ENCODE assay signal across 9 cellular contexts in genomic region chr17:6701719-6702118, GRCh38. TPM values are rescaled to one million over a fixed set of nuclear protein-coding genes. Genes with fewer than 3 reads are reported as not detected.
DNase-seq lines count a peak whose midpoint lies in the region; ATAC-seq, FAIRE-seq and TF ChIP-seq lines count a peak whose summit lies in the region.
"Had no signal": no experiment of that assay in that cellular context is flagged by ENCODE, and none has a peak within 500 bp of the region (broad histone marks: within the 10 kb centered on the region; RNA-seq: fewer than 3 reads in every experiment).

No MANE protein-coding gene starts in this region.

- TF ChIP-seq EP300 in HepG2 (IDR thresholded peaks at IDR 0.05; ENCODE audit: low read depth in 2 of 2, low read length in 2 of 2) (no peak), HepG2 (CRISPR knock-in tag; IDR thresholded peaks at IDR 0.05; ENCODE audit: borderline replicate concordance) (no peak)

- H4K20me1 ChIP-seq in BLaER1 (no peaks in the 10 kb centered on the region), HepG2 (ENCODE audit: insufficient read depth, low read length) (no peaks in the 10 kb centered on the region)

- H3K9me3 ChIP-seq in BLaER1 (no peaks in the 10 kb centered on the region), HepG2 (ENCODE audit: low read length) (no peaks in the 10 kb centered on the region)
- H3K9me3 ChIP-seq: adrenal gland had no signal

- no peak for TF ChIP-seq POLR2A in HepG2 (IDR thresholded peaks at IDR 0.05; ENCODE audit: insufficient read depth in 1 of 2, low read depth in 2 of 2, low read length in 2 of 2)

- intact Hi-C loops in HepG2 (cut with micrococcal nuclease; ENCODE audit: unreplicated experiment), result loop anchor here (2.0 kb wide), 1 partner anchor 19 kb away; no protein-coding TSS in a partner anchor

- H3K4me2 ChIP-seq in BLaER1 (peak overlapping the region; percentile 36; the same call in 1 of the 2 replicates), HepG2 (ENCODE audit: low read depth, low read length) (peak overlapping the region; percentile 70)

- peak; percentile 22 for DNase-seq in HT1080 (ENCODE audit: low read depth)
- peak; percentile 33 for DNase-seq in activated CD8-positive, alpha-beta memory T cell treated with anti-CD3 and anti-CD28 coated beads, Interleukin-2, amount 50 U/mL, for 4 hours
- peak; percentile 61 for DNase-seq in HepG2 (ENCODE audit: low spot score)
- no peak for DNase-seq in anterior cingulate cortex (lab: John Stamatoyannopoulos, UW)
- no peak for DNase-seq in G401 (ENCODE audit: low spot score)
- DNase-seq in HPDE6-E6E7 (ENCODE audit: extremely low spot score), result no peak

- H3K27me3 ChIP-seq in BLaER1 (no peaks in the 10 kb centered on the region), HepG2 (ENCODE audit: control insufficient read depth in 1 of 2, insufficient read depth in 2 of 2, low read length in 2 of 2) (no peaks in the 10 kb centered on the region)
- H3K27me3 ChIP-seq: adrenal gland had no signal

- no peak overlapping the region for H3K4me3 ChIP-seq in BLaER1
- H3K4me3 ChIP-seq in HepG2 (replicated peaks in 1 of 3; ENCODE audit: insufficient read depth in 1 of 3, low read depth in 2 of 3, low read length in 3 of 3), result peak overlapping the region in 1 of 3 experiments; percentile 41; a peak in 1 of 6 replicates
- H3K4me3 ChIP-seq: adrenal gland had no signal

- H3K27ac ChIP-seq in BLaER1, result no peak overlapping the region
- peak overlapping the region; percentile 97 for H3K27ac ChIP-seq in HepG2 (ENCODE audit: extremely low read length, insufficient read depth, low read length)
- H3K27ac ChIP-seq: adrenal gland had no signal

- H2AFZ ChIP-seq in HepG2 (ENCODE audit: low read length), result no peak overlapping the region

- H3K79me2 ChIP-seq in HepG2 (ENCODE audit: insufficient read depth, low read length), result peaks cover 2% of the 10 kb centered on the region

- peak; percentile 46; the same call in 1 of the 2 replicates for TF ChIP-seq RAD21 in HepG2 (CRISPR knock-in tag; IDR thresholded peaks at IDR 0.05)

- H3K36me3 ChIP-seq in BLaER1, result no peaks in the 10 kb centered on the region
- H3K36me3 ChIP-seq in HepG2 (replicated peaks in 1 of 2; ENCODE audit: control insufficient read depth in 1 of 2, insufficient read depth in 2 of 2, low read length in 2 of 2), result peaks cover 28 to 33% of the 10 kb centered on the region in 2 experiments
- H3K36me3 ChIP-seq: adrenal gland had no signal

- BruUV-seq in HepG2 (replicated peaks; lab: Mats Ljungman, UMichigan), result no TSS peak

- H3K9ac ChIP-seq in BLaER1, result no peak overlapping the region
- H3K9ac ChIP-seq in HepG2 (ENCODE audit: insufficient read depth, low read depth, low read length), result peak overlapping the region; percentile 68; the same call in 1 of the 2 replicates

- CTCF ChIA-PET in HepG2 (lab: Yijun Ruan, JAX; ENCODE audit: low intra/inter-chr PET ratio, low total read pairs), result interaction anchor here (1.2 to 2.9 kb wide), 2 partner anchors 12 to 36 kb away, joined by 3 to 14 read pairs; partner anchors contain the start of gene SLC13A5

- in situ Hi-C loops in HepG2 (cut with HindIII; ENCODE audit: extremely low pct_ligation_motif_present, low pct_unique_long_range_greater_than_20kb), result no loop called here
- in situ Hi-C loops in G401 (cut with HindIII; ENCODE audit: low sequenced_read_pairs), result no loop called here

- 77% methylated on average over 2 of the region's 11 CpGs for WGBS in HepG2 (ENCODE audit: low lambda C conversion rate)

- ATAC-seq in HepG2 (peak; percentile 29), HG03095 (IDR thresholded peaks at IDR 0.05; ENCODE audit: unreplicated experiment) (no peak)

- POLR2A ChIA-PET in HepG2 (lab: Yijun Ruan, JAX), result interaction anchor here (1.3 to 11.0 kb wide), 12 partner anchors 10 to 413 kb away, joined by 3 to 419 read pairs (median 8); partner anchors contain the start of genes ASGR2, SLC13A5 and SLC16A13

- H3K4me1 ChIP-seq in BLaER1 (0 out of 2 replicates have a peak, but pooled peaks cover 6% of the 10 kb centered on the region), HepG2 (ENCODE audit: insufficient read depth, low read length) (peaks cover 87% of the 10 kb centered on the region)
- H3K4me1 ChIP-seq: adrenal gland had no signal

- TF ChIP-seq CTCF in HepG2 (CRISPR knock-in tag; IDR thresholded peaks at IDR 0.05), result peak; percentile 64

- peak; percentile 72 for FAIRE-seq in HepG2 (lab: Jason Lieb, UNC)

RNA-seq across cellular contexts. Expression of gene SLC13A5, which starts 11.4 kb away (rescaled TPM):
- not detected in 2 replicates for total RNA-seq in HT1080 (2014; rRNA removed; shearing (Covaris generic))
- not detected in 2 replicates for polyA plus RNA-seq in HT1080 (2015; cell fraction: cytosol; rRNA removed)
- not detected in 2 replicates for polyA plus RNA-seq in HT1080 (2015; cell fraction: nucleus; rRNA removed)
- total RNA-seq in HepG2 (2016; rRNA removed; fragmentation: Illumina TruSeq; extraction: Trizol), result 24.4 and 42.8 TPM in 2 replicates
- total RNA-seq in HepG2 (2016; cell fraction: cytosol; rRNA removed; fragmentation: Illumina TruSeq; extraction: Trizol; ENCODE audit: low read depth), result 6.1 and 8.5 TPM in 2 replicates
- 24.1 and 44.5 TPM in 2 replicates for total RNA-seq in HepG2 (2016; cell fraction: insoluble cytoplasmic fraction; rRNA removed; fragmentation: Illumina TruSeq; extraction: Trizol)
- 21.2 and 24.0 TPM in 2 replicates for total RNA-seq in HepG2 (2016; cell fraction: membrane; rRNA removed; fragmentation: Illumina TruSeq; extraction: Trizol)
- total RNA-seq in HepG2 (2016; cell fraction: nucleus; rRNA removed; fragmentation: Illumina TruSeq; extraction: Trizol), result 74.8 and 81.7 TPM in 2 replicates
- polyA plus RNA-seq in HepG2 (2011; rRNA removed), result 310 and 460 TPM in 2 replicates
- 141 and 152 TPM in 2 replicates for polyA plus RNA-seq in HepG2 (2011; cell fraction: cytosol; rRNA removed)
- polyA plus RNA-seq in HepG2 (2011; cell fraction: nucleus; rRNA removed), result 496 and 544 TPM in 2 replicates
- polyA plus RNA-seq in HepG2 (2012), result 253 and 287 TPM in 2 replicates
- 11.4 and 13.1 TPM in 2 replicates for polyA plus RNA-seq in HepG2 (2016; cell fraction: cytosol; fragmentation: Illumina TruSeq; extraction: Trizol; ENCODE audit: low read depth)
- 42.4 and 50.4 TPM in 2 replicates for polyA plus RNA-seq in HepG2 (2016; cell fraction: insoluble cytoplasmic fraction; fragmentation: Illumina TruSeq; extraction: Trizol; ENCODE audit: low read depth)
- polyA plus RNA-seq in HepG2 (2016; cell fraction: membrane; fragmentation: Illumina TruSeq; extraction: Trizol; ENCODE audit: low read depth), result 28.2 and 31.8 TPM in 2 replicates
- polyA plus RNA-seq in HepG2 (2016; cell fraction: nucleus; fragmentation: Illumina TruSeq; extraction: Trizol; ENCODE audit: insufficient read depth, low read depth), result 169 and 186 TPM in 2 replicates
- 0.40 and 2,799 TPM in 2 replicates for polyA minus RNA-seq in HepG2 (2011; rRNA and poly(A)+ RNA removed; ENCODE audit: low replicate concordance)
- polyA minus RNA-seq in HepG2 (2011; cell fraction: cytosol; rRNA and poly(A)+ RNA removed), result 352 and 410 TPM in 2 replicates
- 342 and 399 TPM in 2 replicates for polyA minus RNA-seq in HepG2 (2011; cell fraction: nucleus; rRNA and poly(A)+ RNA removed)
- total RNA-seq in G401 (2014; rRNA removed; shearing (Covaris generic)), result not detected in 2 replicates

RNA-seq across cellular contexts. Expression of gene C17orf100, which starts 50.2 kb away (rescaled TPM):
- 0.23 and 0.31 TPM in 2 replicates for total RNA-seq in HT1080 (2014; rRNA removed; shearing (Covaris generic))
- polyA plus RNA-seq in HT1080 (2015; cell fraction: cytosol; rRNA removed), result 4.0 and 5.4 TPM in 2 replicates
- 1.6 and 2.2 TPM in 2 replicates for polyA plus RNA-seq in HT1080 (2015; cell fraction: nucleus; rRNA removed)
- 3.6 and 4.1 TPM in 2 replicates for total RNA-seq in HepG2 (2016; rRNA removed; fragmentation: Illumina TruSeq; extraction: Trizol)
- 2.2 and 2.4 TPM in 2 replicates for total RNA-seq in HepG2 (2016; cell fraction: cytosol; rRNA removed; fragmentation: Illumina TruSeq; extraction: Trizol; ENCODE audit: low read depth)
- total RNA-seq in HepG2 (2016; cell fraction: insoluble cytoplasmic fraction; rRNA removed; fragmentation: Illumina TruSeq; extraction: Trizol), result 3.2 and 4.7 TPM in 2 replicates
- total RNA-seq in HepG2 (2016; cell fraction: membrane; rRNA removed; fragmentation: Illumina TruSeq; extraction: Trizol), result 6.2 and 6.9 TPM in 2 replicates
- 3.8 and 4.0 TPM in 2 replicates for total RNA-seq in HepG2 (2016; cell fraction: nucleus; rRNA removed; fragmentation: Illumina TruSeq; extraction: Trizol)
- 8.7 and 10.1 TPM in 2 replicates for polyA plus RNA-seq in HepG2 (2011; rRNA removed)
- polyA plus RNA-seq in HepG2 (2011; cell fraction: cytosol; rRNA removed), result 10.2 and 10.7 TPM in 2 replicates
- 9.3 and 9.9 TPM in 2 replicates for polyA plus RNA-seq in HepG2 (2011; cell fraction: nucleus; rRNA removed)
- polyA plus RNA-seq in HepG2 (2012), result 12.3 and 32.8 TPM in 2 replicates
- 7.2 and 9.4 TPM in 2 replicates for polyA plus RNA-seq in HepG2 (2016; cell fraction: cytosol; fragmentation: Illumina TruSeq; extraction: Trizol; ENCODE audit: low read depth)
- 13.1 and 13.3 TPM in 2 replicates for polyA plus RNA-seq in HepG2 (2016; cell fraction: insoluble cytoplasmic fraction; fragmentation: Illumina TruSeq; extraction: Trizol; ENCODE audit: low read depth)
- 15.0 and 15.5 TPM in 2 replicates for polyA plus RNA-seq in HepG2 (2016; cell fraction: membrane; fragmentation: Illumina TruSeq; extraction: Trizol; ENCODE audit: low read depth)
- 9.5 and 9.7 TPM in 2 replicates for polyA plus RNA-seq in HepG2 (2016; cell fraction: nucleus; fragmentation: Illumina TruSeq; extraction: Trizol; ENCODE audit: insufficient read depth, low read depth)
- 1.0 and 10.4 TPM in 2 replicates for polyA minus RNA-seq in HepG2 (2011; rRNA and poly(A)+ RNA removed; ENCODE audit: low replicate concordance)
- 6.8 and 7.9 TPM in 2 replicates for polyA minus RNA-seq in HepG2 (2011; cell fraction: cytosol; rRNA and poly(A)+ RNA removed)
- polyA minus RNA-seq in HepG2 (2011; cell fraction: nucleus; rRNA and poly(A)+ RNA removed), result 11.7 and 13.4 TPM in 2 replicates
- total RNA-seq in G401 (2014; rRNA removed; shearing (Covaris generic)), result 2.5 and 2.8 TPM in 2 replicates

RNA-seq across cellular contexts. Expression of gene MED31, which starts 50.3 kb away (rescaled TPM):
- total RNA-seq in HT1080 (2014; rRNA removed; shearing (Covaris generic)), result 37.8 and 48.5 TPM in 2 replicates
- 13.9 and 16.0 TPM in 2 replicates for polyA plus RNA-seq in HT1080 (2015; cell fraction: cytosol; rRNA removed)
- polyA plus RNA-seq in HT1080 (2015; cell fraction: nucleus; rRNA removed), result 14.5 and 18.6 TPM in 2 replicates
- 20.9 and 25.0 TPM in 2 replicates for total RNA-seq in HepG2 (2016; rRNA removed; fragmentation: Illumina TruSeq; extraction: Trizol)
- total RNA-seq in HepG2 (2016; cell fraction: cytosol; rRNA removed; fragmentation: Illumina TruSeq; extraction: Trizol; ENCODE audit: low read depth), result 15.0 and 15.3 TPM in 2 replicates
- 21.7 and 30.3 TPM in 2 replicates for total RNA-seq in HepG2 (2016; cell fraction: insoluble cytoplasmic fraction; rRNA removed; fragmentation: Illumina TruSeq; extraction: Trizol)
- 13.3 and 13.7 TPM in 2 replicates for total RNA-seq in HepG2 (2016; cell fraction: membrane; rRNA removed; fragmentation: Illumina TruSeq; extraction: Trizol)
- 13.4 and 18.3 TPM in 2 replicates for total RNA-seq in HepG2 (2016; cell fraction: nucleus; rRNA removed; fragmentation: Illumina TruSeq; extraction: Trizol)
- polyA plus RNA-seq in HepG2 (2011; rRNA removed), result 14.2 and 19.0 TPM in 2 replicates
- polyA plus RNA-seq in HepG2 (2011; cell fraction: cytosol; rRNA removed), result 5.0 and 8.9 TPM in 2 replicates
- 4.0 and 7.0 TPM in 2 replicates for polyA plus RNA-seq in HepG2 (2011; cell fraction: nucleus; rRNA removed)
- polyA plus RNA-seq in HepG2 (2012), result 12.4 and 13.1 TPM in 2 replicates
- polyA plus RNA-seq in HepG2 (2016; cell fraction: cytosol; fragmentation: Illumina TruSeq; extraction: Trizol; ENCODE audit: low read depth), result 7.9 and 10.0 TPM in 2 replicates
- polyA plus RNA-seq in HepG2 (2016; cell fraction: insoluble cytoplasmic fraction; fragmentation: Illumina TruSeq; extraction: Trizol; ENCODE audit: low read depth), result 27.3 and 32.8 TPM in 2 replicates
- polyA plus RNA-seq in HepG2 (2016; cell fraction: membrane; fragmentation: Illumina TruSeq; extraction: Trizol; ENCODE audit: low read depth), result 9.6 and 13.7 TPM in 2 replicates
- polyA plus RNA-seq in HepG2 (2016; cell fraction: nucleus; fragmentation: Illumina TruSeq; extraction: Trizol; ENCODE audit: insufficient read depth, low read depth), result 20.1 and 21.9 TPM in 2 replicates
- polyA minus RNA-seq in HepG2 (2011; rRNA and poly(A)+ RNA removed; ENCODE audit: low replicate concordance), result 1.9 and 7.5 TPM in 2 replicates
- 2.8 and 3.5 TPM in 2 replicates for polyA minus RNA-seq in HepG2 (2011; cell fraction: cytosol; rRNA and poly(A)+ RNA removed)
- 21.2 and 22.8 TPM in 2 replicates for polyA minus RNA-seq in HepG2 (2011; cell fraction: nucleus; rRNA and poly(A)+ RNA removed)
- 16.4 and 27.2 TPM in 2 replicates for total RNA-seq in G401 (2014; rRNA removed; shearing (Covaris generic))

RNA-seq across cellular contexts. Expression of gene XAF1, which starts 54.1 kb away (rescaled TPM):
- not detected in 2 replicates for total RNA-seq in HT1080 (2014; rRNA removed; shearing (Covaris generic))
- polyA plus RNA-seq in HT1080 (2015; cell fraction: cytosol; rRNA removed), result 0.10 and 0.29 TPM in 2 replicates
- polyA plus RNA-seq in HT1080 (2015; cell fraction: nucleus; rRNA removed), result 1.1 and 1.2 TPM in 2 replicates
- total RNA-seq in HepG2 (2016; rRNA removed; fragmentation: Illumina TruSeq; extraction: Trizol), result 1.7 and 2.4 TPM in 2 replicates
- 0.81 and 0.97 TPM in 2 replicates for total RNA-seq in HepG2 (2016; cell fraction: cytosol; rRNA removed; fragmentation: Illumina TruSeq; extraction: Trizol; ENCODE audit: low read depth)
- 1.7 and 2.1 TPM in 2 replicates for total RNA-seq in HepG2 (2016; cell fraction: insoluble cytoplasmic fraction; rRNA removed; fragmentation: Illumina TruSeq; extraction: Trizol)
- total RNA-seq in HepG2 (2016; cell fraction: membrane; rRNA removed; fragmentation: Illumina TruSeq; extraction: Trizol), result 1.1 and 1.3 TPM in 2 replicates
- total RNA-seq in HepG2 (2016; cell fraction: nucleus; rRNA removed; fragmentation: Illumina TruSeq; extraction: Trizol), result 2.1 and 3.7 TPM in 2 replicates
- polyA plus RNA-seq in HepG2 (2011; rRNA removed), result 1.2 and 1.6 TPM in 2 replicates
- polyA plus RNA-seq in HepG2 (2011; cell fraction: cytosol; rRNA removed), result 0.74 and 2.0 TPM in 2 replicates
- 4.3 and 11.1 TPM in 2 replicates for polyA plus RNA-seq in HepG2 (2011; cell fraction: nucleus; rRNA removed)
- polyA plus RNA-seq in HepG2 (2012), result 3.1 and 3.3 TPM in 2 replicates
- polyA plus RNA-seq in HepG2 (2016; cell fraction: cytosol; fragmentation: Illumina TruSeq; extraction: Trizol; ENCODE audit: low read depth), result 0.15 and 0.25 TPM in 2 replicates
- polyA plus RNA-seq in HepG2 (2016; cell fraction: insoluble cytoplasmic fraction; fragmentation: Illumina TruSeq; extraction: Trizol; ENCODE audit: low read depth), result 2.3 and 3.4 TPM in 2 replicates
- 0.66 and 0.71 TPM in 2 replicates for polyA plus RNA-seq in HepG2 (2016; cell fraction: membrane; fragmentation: Illumina TruSeq; extraction: Trizol; ENCODE audit: low read depth)
- polyA plus RNA-seq in HepG2 (2016; cell fraction: nucleus; fragmentation: Illumina TruSeq; extraction: Trizol; ENCODE audit: insufficient read depth, low read depth), result 6.3 and 9.1 TPM in 2 replicates
- 2.2 TPM in 1 of 2 replicates, not detected in the other for polyA minus RNA-seq in HepG2 (2011; rRNA and poly(A)+ RNA removed; ENCODE audit: low replicate concordance)
- polyA minus RNA-seq in HepG2 (2011; cell fraction: cytosol; rRNA and poly(A)+ RNA removed), result 0.79 and 2.2 TPM in 2 replicates
- polyA minus RNA-seq in HepG2 (2011; cell fraction: nucleus; rRNA and poly(A)+ RNA removed), result 6.2 and 14.3 TPM in 2 replicates
- total RNA-seq in G401 (2014; rRNA removed; shearing (Covaris generic)), result not detected in 2 replicates

Comparison
In these comparisons a context has a peak if more than half of its experiments do, and no peak if none do; other contexts are left out.
1. DNase-seq: peak in HT1080 (single experiment), activated CD8-positive, alpha-beta memory T cell treated with anti-CD3 and anti-CD28 coated beads, Interleukin-2, amount 50 U/mL, for 4 hours (single experiment) and HepG2 (single experiment); none in anterior cingulate cortex (0 of 58), G401 (single experiment) and HPDE6-E6E7 (single experiment).